9 cellular contexts compared by ENCODE assay signal in the genomic region with DNA sequence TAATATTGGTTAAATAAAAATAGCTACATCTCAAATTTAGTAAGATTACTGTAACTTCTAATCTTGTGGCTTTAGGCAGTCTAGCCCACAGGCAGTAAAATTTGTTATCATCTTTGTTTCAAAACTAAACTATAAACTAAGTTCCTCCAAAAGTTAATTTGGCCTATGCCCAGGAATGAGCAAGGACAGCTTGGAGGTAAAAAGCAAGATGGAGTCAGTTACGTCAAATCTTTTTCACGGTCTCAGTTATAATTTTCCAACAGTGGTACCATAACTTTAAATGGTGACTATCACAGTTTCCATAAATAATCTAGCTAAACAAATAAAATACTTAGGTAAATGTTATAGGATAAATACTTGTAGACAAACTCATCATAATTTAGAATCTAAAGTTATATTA.
"Had no signal": no experiment of that assay in that cellular context is flagged by ENCODE, and none has a peak within 500 bp of the region (broad histone marks: within the 10 kb centered on the region; RNA-seq: fewer than 3 reads in every experiment).

No MANE protein-coding gene starts in this region.

- H3K27ac ChIP-seq: GM23248 had no signal

- H3K4me1 ChIP-seq: HAP-1 had no signal

- H3K4me3 ChIP-seq: GM23248, HAP-1 had no signal

- H2AFZ ChIP-seq: GM23248 had no signal

- DNase-seq: GM23248, GOT3, H7, HFFc6, IMR-90, KBM-7 had no signal

- H3K36me3 ChIP-seq: HAP-1 had no signal

- H3K9ac ChIP-seq: GM23248 had no signal

- FAIRE-seq: HTR-8/SVneo had no signal

- ATAC-seq: HCT116 had no signal
